ENCODE assay signal across 11 cellular contexts in genomic region chr19:41919948-41920712, GRCh38. TPM values are rescaled to one million over a fixed set of nuclear protein-coding genes. Genes with fewer than 3 reads are reported as not detected.
"Had no signal": no experiment of that assay in that cellular context is flagged by ENCODE, and none has a peak within 500 bp of the region (broad histone marks: within the 10 kb centered on the region; RNA-seq: fewer than 3 reads in every experiment).

No MANE protein-coding gene starts in this region.

- ATAC-seq: effector memory CD8-positive, alpha-beta T cell; naive thymus-derived CD4-positive, alpha-beta T cell; T-cell; upper lobe of right lung had no signal

- H3K4me3 ChIP-seq: suprapubic skin, upper lobe of right lung had no signal

- H3K4me1 ChIP-seq: upper lobe of right lung had no signal

- H3K36me3 ChIP-seq: suprapubic skin, upper lobe of right lung, WERI-Rb-1 had no signal

- H3K9me3 ChIP-seq: suprapubic skin, upper lobe of right lung had no signal

- H3K27ac ChIP-seq: suprapubic skin, upper lobe of right lung, WERI-Rb-1 had no signal

- DNase-seq: activated CD4-positive, alpha-beta T cell treated with anti-CD3 and anti-CD28 coated beads, Interleukin-2, amount 10 ng/mL, durations not matched to agents 7 days and 5 days; activated effector memory CD4-positive, alpha-beta T cell treated with Interleukin-2 at 50 U/mL for 16 hours; effector memory CD8-positive, alpha-beta T cell; erythroblast; naive thymus-derived CD4-positive, alpha-beta T cell; stimulated activated naive CD4-positive, alpha-beta T cell treated with Interleukin-2 at 50 U/mL for 16 hours; T-cell; upper lobe of right lung; WERI-Rb-1 had no signal

RNA-seq across cellular contexts. Expression of gene ERFL, which starts 8.1 kb away (rescaled TPM):
- total RNA-seq: lung microvascular endothelial cell had no signal
- polyA plus RNA-seq: naive thymus-derived CD4-positive, alpha-beta T cell had no signal

RNA-seq across cellular contexts. Expression of gene CD79A, which starts 43.1 kb away (rescaled TPM):
- total RNA-seq: lung microvascular endothelial cell had no signal
